ENCODE assay signal across 25 cellular contexts in the genomic region with DNA sequence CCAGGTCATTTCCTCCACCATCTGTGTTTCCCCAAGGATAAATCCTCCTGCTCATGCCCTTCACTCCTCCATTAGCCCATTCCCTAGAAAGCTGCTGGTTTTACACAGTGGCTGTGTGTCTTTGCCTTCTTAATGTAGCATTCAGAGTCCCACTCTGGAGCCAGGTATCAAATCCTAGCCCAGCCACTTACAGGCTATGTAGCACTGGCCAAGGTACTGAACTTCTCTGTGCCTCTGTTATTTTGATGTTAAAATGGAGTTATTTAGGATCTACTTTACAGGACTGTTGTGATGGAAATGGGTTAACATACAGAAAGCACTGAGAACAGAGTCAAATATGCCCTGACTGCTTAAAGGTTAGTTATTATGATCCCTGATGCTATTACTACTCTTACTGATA. TPM values are rescaled to one million over a fixed set of nuclear protein-coding genes. Genes with fewer than 3 reads are reported as not detected.
DNase-seq lines count a peak whose midpoint lies in the region; ATAC-seq and TF ChIP-seq lines count a peak whose summit lies in the region.
"Had no signal": no experiment of that assay in that cellular context is flagged by ENCODE, and none has a peak within 500 bp of the region (broad histone marks: within the 10 kb centered on the region; RNA-seq: fewer than 3 reads in every experiment).

No MANE protein-coding gene starts in this region.

- H3K79me2 ChIP-seq in GM23248 (ENCODE audit: insufficient read depth), result no peaks in the 10 kb centered on the region

- no peaks in the 10 kb centered on the region for H3K36me3 ChIP-seq in GM23248 (ENCODE audit: low read depth)
- H3K36me3 ChIP-seq: BLaER1, MG63, SJCRH30 had no signal

- 0 out of 2 replicates have a peak, but pooled peaks cover 8% of the 10 kb centered on the region for H3K4me1 ChIP-seq in GM23248 (ENCODE audit: insufficient read depth)

- H2AFZ ChIP-seq in GM23248, result no peak overlapping the region

- DNase-seq in GM23248 (peak; percentile 24), iPS-NIHi11 (ENCODE audit: low spot score) (peak; percentile 24), DMS 273 (lab: John Stamatoyannopoulos, UW; ENCODE audit: unreplicated experiment) (no peak)
- DNase-seq: CD4-positive, CD25-positive, alpha-beta regulatory T cell; KG1; MG63; NCI-H1105 treated with DMSO at 0.1 percent for 48 hours; NCI-H2029; NCI-H446 treated with DMSO at 0.1 percent for 48 hours; NCI-H526; NCI-H82; NK-92 treated with Interleukin-12 subunit alpha and Interleukin-12 subunit beta, amount 100 ng/mL, for 24 hours; PC-3; SJCRH30; T-cell had no signal

- in situ Hi-C loops in GM23248 (cut with MboI), result no loop called here

- H3K9ac ChIP-seq in GM23248, result no peak overlapping the region
- H3K9ac ChIP-seq: BLaER1 had no signal

- H3K4me2 ChIP-seq in GM23248 (ENCODE audit: unreplicated experiment), result no peak overlapping the region
- H3K4me2 ChIP-seq: BLaER1 had no signal

- H3K4me3 ChIP-seq in GM23248, result no peak overlapping the region
- H3K4me3 ChIP-seq: BLaER1, MG63, SJCRH30 had no signal

- H3K27ac ChIP-seq in GM23248, result no peak overlapping the region
- H3K27ac ChIP-seq: BLaER1, SJCRH30 had no signal

- peaks cover 13% of the 10 kb centered on the region for H3F3A ChIP-seq in GM23248 (ENCODE audit: insufficient read depth)

- ATAC-seq in GM19023 (IDR thresholded peaks at IDR 0.05; ENCODE audit: unreplicated experiment) (no peak), HG03196 (IDR thresholded peaks at IDR 0.05; ENCODE audit: unreplicated experiment) (no peak)
- ATAC-seq: PC-3, Right ventricle myocardium inferior, T-cell had no signal

- no peaks in the 10 kb centered on the region for H3K27me3 ChIP-seq in GM23248 (replicated peaks; ENCODE audit: insufficient read depth)
- H3K27me3 ChIP-seq: SJCRH30 had no signal

- H3K9me2 ChIP-seq in GM23248 (ENCODE audit: insufficient read depth), result no peaks in the 10 kb centered on the region

- no peaks in the 10 kb centered on the region for H3K9me3 ChIP-seq in GM23248 (ENCODE audit: low read depth)
- H3K9me3 ChIP-seq: BLaER1, MG63, SJCRH30 had no signal

- H4K20me1 ChIP-seq in GM23248 (ENCODE audit: insufficient read depth), result no peaks in the 10 kb centered on the region
- H4K20me1 ChIP-seq: BLaER1 had no signal

TF ChIP-seq in PFSK-1, 5 proteins besides CTCF, POLR2A, EP300 and RAD21:
- no peak for TF ChIP-seq FOXP2 (optimal IDR thresholded peaks at IDR 0.05; ENCODE audit: borderline replicate concordance, extremely low read depth, extremely low read length, insufficient read depth)
- TF ChIP-seq, protein P1, sequence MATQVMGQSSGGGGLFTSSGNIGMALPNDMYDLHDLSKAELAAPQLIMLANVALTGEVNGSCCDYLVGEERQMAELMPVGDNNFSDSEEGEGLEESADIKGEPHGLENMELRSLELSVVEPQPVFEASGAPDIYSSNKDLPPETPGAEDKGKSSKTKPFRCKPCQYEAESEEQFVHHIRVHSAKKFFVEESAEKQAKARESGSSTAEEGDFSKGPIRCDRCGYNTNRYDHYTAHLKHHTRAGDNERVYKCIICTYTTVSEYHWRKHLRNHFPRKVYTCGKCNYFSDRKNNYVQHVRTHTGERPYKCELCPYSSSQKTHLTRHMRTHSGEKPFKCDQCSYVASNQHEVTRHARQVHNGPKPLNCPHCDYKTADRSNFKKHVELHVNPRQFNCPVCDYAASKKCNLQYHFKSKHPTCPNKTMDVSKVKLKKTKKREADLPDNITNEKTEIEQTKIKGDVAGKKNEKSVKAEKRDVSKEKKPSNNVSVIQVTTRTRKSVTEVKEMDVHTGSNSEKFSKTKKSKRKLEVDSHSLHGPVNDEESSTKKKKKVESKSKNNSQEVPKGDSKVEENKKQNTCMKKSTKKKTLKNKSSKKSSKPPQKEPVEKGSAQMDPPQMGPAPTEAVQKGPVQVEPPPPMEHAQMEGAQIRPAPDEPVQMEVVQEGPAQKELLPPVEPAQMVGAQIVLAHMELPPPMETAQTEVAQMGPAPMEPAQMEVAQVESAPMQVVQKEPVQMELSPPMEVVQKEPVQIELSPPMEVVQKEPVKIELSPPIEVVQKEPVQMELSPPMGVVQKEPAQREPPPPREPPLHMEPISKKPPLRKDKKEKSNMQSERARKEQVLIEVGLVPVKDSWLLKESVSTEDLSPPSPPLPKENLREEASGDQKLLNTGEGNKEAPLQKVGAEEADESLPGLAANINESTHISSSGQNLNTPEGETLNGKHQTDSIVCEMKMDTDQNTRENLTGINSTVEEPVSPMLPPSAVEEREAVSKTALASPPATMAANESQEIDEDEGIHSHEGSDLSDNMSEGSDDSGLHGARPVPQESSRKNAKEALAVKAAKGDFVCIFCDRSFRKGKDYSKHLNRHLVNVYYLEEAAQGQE (IDR thresholded peaks at IDR 0.05; ENCODE audit: insufficient read depth in 1 of 2, low read depth in 2 of 2, low read length in 2 of 2), result peak; percentile 35 to 89; a peak in 3 of 4 replicates
- no peak for TF ChIP-seq TAF1 (IDR thresholded peaks at IDR 0.05; ENCODE audit: borderline replicate concordance, insufficient read depth, low read length)
- TF ChIP-seq SIN3A (IDR thresholded peaks at IDR 0.05; ENCODE audit: borderline replicate concordance, insufficient read depth, low read length), result no peak
- TF ChIP-seq POLR2AphosphoS5 (IDR thresholded peaks at IDR 0.05; ENCODE audit: low read depth, low read length), result no peak

RNA-seq across cellular contexts. Expression of a gene that starts 1.5 kb away (rescaled TPM):
- total RNA-seq in GM23248 (2014; rRNA removed; shearing (Covaris generic)), result not detected in 2 replicates
- not detected in 2 replicates for polyA plus RNA-seq in GM23248 (2016; fragmentation: Nextera tagmentation; extraction: Ambion mirVana)
- polyA plus RNA-seq in PFSK-1 (2012; ENCODE audit: insufficient read length, low read depth), result not detected
- total RNA-seq: CD4-positive, CD25-positive, alpha-beta regulatory T cell; Daoy; HT1080; PC-3; Right ventricle myocardium inferior; RPMI7951; SJCRH30; T-cell had no signal
- polyA plus RNA-seq: AG04450; CD4-positive, CD25-positive, alpha-beta regulatory T cell had no signal

RNA-seq across cellular contexts. Expression of a gene that starts 14.6 kb away (rescaled TPM):
- total RNA-seq in GM23248 (2014; rRNA removed; shearing (Covaris generic)), result 6.3 and 7.1 TPM in 2 replicates
- polyA plus RNA-seq in GM23248 (2016; fragmentation: Nextera tagmentation; extraction: Ambion mirVana), result 1.9 and 2.6 TPM in 2 replicates
- polyA plus RNA-seq in PFSK-1 (2012; ENCODE audit: insufficient read length, low read depth), result 0.73 TPM

RNA-seq across cellular contexts. Expression of a gene that starts 34.3 kb away (rescaled TPM):
- 8.3 and 11.1 TPM in 2 replicates for total RNA-seq in GM23248 (2014; rRNA removed; shearing (Covaris generic))
- 5.5 and 5.7 TPM in 2 replicates for polyA plus RNA-seq in GM23248 (2016; fragmentation: Nextera tagmentation; extraction: Ambion mirVana)
- 3.0 TPM for polyA plus RNA-seq in PFSK-1 (2012; ENCODE audit: insufficient read length, low read depth)

RNA-seq across cellular contexts. Expression of a gene that starts 41.8 kb away (rescaled TPM):
- total RNA-seq in GM23248 (2014; rRNA removed; shearing (Covaris generic)), result 2.0 and 2.2 TPM in 2 replicates
- polyA plus RNA-seq in GM23248 (2016; fragmentation: Nextera tagmentation; extraction: Ambion mirVana), result 2.0 and 2.6 TPM in 2 replicates
- polyA plus RNA-seq in PFSK-1 (2012; ENCODE audit: insufficient read length, low read depth), result not detected
- total RNA-seq: Daoy, G401, HT1080, PC-3, RPMI7951 had no signal

RNA-seq across cellular contexts. Expression of a gene that starts 53.2 kb away (rescaled TPM):
- 23.6 and 27.6 TPM in 2 replicates for total RNA-seq in GM23248 (2014; rRNA removed; shearing (Covaris generic))
- polyA plus RNA-seq in GM23248 (2016; fragmentation: Nextera tagmentation; extraction: Ambion mirVana), result 9.5 and 10.0 TPM in 2 replicates
- 7.4 TPM for polyA plus RNA-seq in PFSK-1 (2012; ENCODE audit: insufficient read length, low read depth)
